In genomic region chr10:64365663-64366062, GRCh38 we compare ENCODE assay signal across 27 cellular contexts.
"Had no signal": no experiment of that assay in that cellular context is flagged by ENCODE, and none has a peak within 500 bp of the region (broad histone marks: within the 10 kb centered on the region; RNA-seq: fewer than 3 reads in every experiment).

No MANE protein-coding gene starts in this region.

- H3K9me3 ChIP-seq: esophagus squamous epithelium, left lung, psoas muscle, thyroid gland had no signal

- H3K27ac Mint-ChIP-seq: activated naive CD8-positive, alpha-beta T cell; activated T-cell treated with anti-CD3 and anti-CD28 coated beads, Interleukin-2, amount 50 U/mL, for 72 hours; stimulated activated effector memory CD8-positive, alpha-beta T cell treated with anti-CD3 and anti-CD28 coated beads, Interleukin-12 subunit alpha, Interleukin-12 subunit beta, amount 100 ng/mL, for 72 hours; stimulated activated naive CD8-positive, alpha-beta T cell treated with anti-CD3 and anti-CD28 coated beads, Interleukin-15, amount 100 ng/mL, for 72 hours; T-helper 1 cell treated with Interleukin-12 subunit alpha and Interleukin-12 subunit beta and Interleukin-4 antibody, amounts not matched to agents 30 μg/mL and 1 μg/mL, for 36 hours had no signal

- H3K36me3 ChIP-seq: esophagus squamous epithelium, heart right ventricle, left lung, thyroid gland had no signal

- H3K27ac ChIP-seq: body of pancreas, epithelial cell of prostate, esophagus squamous epithelium, heart right ventricle, left lung, parathyroid adenoma, psoas muscle, thyroid gland, VCaP had no signal

- H3K36me3 Mint-ChIP-seq: activated naive CD8-positive, alpha-beta T cell; stimulated activated effector memory CD8-positive, alpha-beta T cell treated with anti-CD3 and anti-CD28 coated beads, Interleukin-12 subunit alpha, Interleukin-12 subunit beta, amount 100 ng/mL, for 72 hours had no signal

- H3K9ac ChIP-seq: parathyroid adenoma had no signal

- H3K27me3 ChIP-seq: body of pancreas, esophagus squamous epithelium, heart right ventricle, left lung, thyroid gland had no signal

- H3K4me1 ChIP-seq: esophagus squamous epithelium, heart right ventricle, left lung, parathyroid adenoma, psoas muscle, thyroid gland had no signal

- H3K27me3 Mint-ChIP-seq: activated naive CD8-positive, alpha-beta T cell; stimulated activated naive CD8-positive, alpha-beta T cell treated with anti-CD3 and anti-CD28 coated beads, Interleukin-15, amount 100 ng/mL, for 72 hours had no signal

- H3K4me3 ChIP-seq: body of pancreas, esophagus squamous epithelium, heart right ventricle, left lung, psoas muscle, thyroid gland had no signal

- H3K4me1 Mint-ChIP-seq: stimulated activated effector memory CD8-positive, alpha-beta T cell treated with anti-CD3 and anti-CD28 coated beads, Interleukin-12 subunit alpha, Interleukin-12 subunit beta, amount 100 ng/mL, for 72 hours; stimulated activated naive CD8-positive, alpha-beta T cell treated with anti-CD3 and anti-CD28 coated beads, Interleukin-15, amount 100 ng/mL, for 72 hours had no signal

- DNase-seq: activated CD4-positive, alpha-beta T cell treated with anti-CD3 and anti-CD28 coated beads for 4 hours; activated CD4-positive, alpha-beta T cell treated with anti-CD3 and anti-CD28 coated beads, Interleukin-2, amount 50 U/mL, for 4 hours; activated naive CD4-positive, alpha-beta T cell; activated T-cell treated with anti-CD3 and anti-CD28 coated beads for 4 hours; activated T-cell treated with anti-CD3 and anti-CD28 coated beads, Interleukin-2, amount 50 U/mL, for 72 hours; anterior cingulate cortex; body of pancreas; dermis blood vessel endothelial cell; effector CD8-positive, alpha-beta T cell; esophagus squamous epithelium; heart right ventricle; kidney glomerular epithelial cell; left lung; occipital lobe; psoas muscle; right cardiac atrium; stimulated activated CD4-positive, alpha-beta T cell treated with anti-CD3 and anti-CD28 coated beads, Interleukin-4, amount 100 ng/mL, for 1 hour; stimulated activated naive CD8-positive, alpha-beta T cell treated with anti-CD3 and anti-CD28 coated beads, Interleukin-15, amount 100 ng/mL, for 72 hours; substantia nigra; T-helper 9 cell; thyroid gland had no signal

- H3K4me3 Mint-ChIP-seq: activated naive CD8-positive, alpha-beta T cell; activated T-cell treated with anti-CD3 and anti-CD28 coated beads, Interleukin-2, amount 50 U/mL, for 72 hours; stimulated activated effector memory CD8-positive, alpha-beta T cell treated with anti-CD3 and anti-CD28 coated beads, Interleukin-12 subunit alpha, Interleukin-12 subunit beta, amount 100 ng/mL, for 72 hours; stimulated activated naive CD8-positive, alpha-beta T cell treated with anti-CD3 and anti-CD28 coated beads, Interleukin-15, amount 100 ng/mL, for 72 hours; T-helper 1 cell treated with Interleukin-12 subunit alpha and Interleukin-12 subunit beta and Interleukin-4 antibody, amounts not matched to agents 30 μg/mL and 1 μg/mL, for 36 hours had no signal

- H3K9me3 Mint-ChIP-seq: T-helper 1 cell treated with Interleukin-12 subunit alpha and Interleukin-12 subunit beta and Interleukin-4 antibody, amounts not matched to agents 30 μg/mL and 1 μg/mL, for 36 hours had no signal

- ATAC-seq: activated T-cell treated with anti-CD3 and anti-CD28 coated beads, Interleukin-2, amount 50 U/mL, for 72 hours; body of pancreas; heart right ventricle; left lung; psoas muscle; right cardiac atrium; stimulated activated effector memory CD8-positive, alpha-beta T cell treated with anti-CD3 and anti-CD28 coated beads, Interleukin-12 subunit alpha, Interleukin-12 subunit beta, amount 100 ng/mL, for 72 hours; stimulated activated naive CD8-positive, alpha-beta T cell treated with anti-CD3 and anti-CD28 coated beads, Interleukin-15, amount 100 ng/mL, for 72 hours had no signal
